19 cellular contexts compared by ENCODE assay signal in the genomic region with DNA sequence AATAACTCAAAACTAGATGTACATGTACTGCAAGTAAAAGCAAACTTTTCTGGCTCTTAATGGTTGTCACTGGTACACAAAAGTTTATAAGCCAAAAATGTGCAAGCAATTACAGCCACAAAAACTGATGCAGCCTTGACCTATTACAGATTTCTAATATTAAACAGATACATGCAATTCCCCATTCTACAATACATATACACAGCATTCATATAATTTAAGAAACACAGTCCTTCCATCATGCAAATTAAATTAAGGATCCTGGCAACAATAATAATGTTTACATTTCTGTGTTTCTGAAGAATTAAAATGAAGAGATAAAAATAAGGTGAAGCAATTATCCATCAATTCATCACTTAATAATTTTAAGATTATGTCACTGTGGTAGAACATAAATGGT. TPM values are rescaled to one million over a fixed set of nuclear protein-coding genes. Genes with fewer than 3 reads are reported as not detected.
DNase-seq lines count a peak whose midpoint lies in the region; ATAC-seq and TF ChIP-seq lines count a peak whose summit lies in the region.
"Had no signal": no experiment of that assay in that cellular context is flagged by ENCODE, and none has a peak within 500 bp of the region (broad histone marks: within the 10 kb centered on the region; RNA-seq: fewer than 3 reads in every experiment).

No MANE protein-coding gene starts in this region.

- H3K36me3 Mint-ChIP-seq in activated T-cell treated with anti-CD3 and anti-CD28 coated beads, Interleukin-2, amount 50 U/mL, for 72 hours (ENCODE audit: insufficient read depth in 2 of 2): peaks cover 7% of the 10 kb centered on the region in 2 donors
- H3K36me3 Mint-ChIP-seq in activated T-cell treated with anti-CD3 and anti-CD28 coated beads, Interleukin-2, amount 50 U/mL, for 4 hours (ENCODE audit: insufficient read depth): peaks cover 16% of the 10 kb centered on the region
- peaks cover 21% of the 10 kb centered on the region for H3K36me3 Mint-ChIP-seq in stimulated activated memory B cell treated with anti-CD40 and anti-IgM and Interleukin-4, amounts not matched to agents 10 μg/mL and 1 μg/mL and 100 μg/mL, for 72 hours

- ATAC-seq in activated T-cell treated with anti-CD3 and anti-CD28 coated beads, Interleukin-2, amount 50 U/mL, for 72 hours (replicated peaks in 1 of 2): no peak
- no peak for ATAC-seq in activated T-cell treated with anti-CD3 and anti-CD28 coated beads, Interleukin-2, amount 50 U/mL, for 4 hours
- ATAC-seq in SK-N-SH treated with all-trans-retinoic acid at 6 μM for 48 hours (peak; percentile 56; the same call in 2 of the 3 replicates), HG03025 (IDR thresholded peaks at IDR 0.05; ENCODE audit: low FRiP score, unreplicated experiment) (no peak), HG03039 (IDR thresholded peaks at IDR 0.05; ENCODE audit: unreplicated experiment) (no peak)
- no peak for ATAC-seq in stimulated activated memory B cell treated with anti-CD40 and anti-IgM and Interleukin-4, amounts not matched to agents 10 μg/mL and 1 μg/mL and 100 μg/mL, for 72 hours
- ATAC-seq: PC-3 had no signal

- no peak for DNase-seq in activated T-cell treated with anti-CD3 and anti-CD28 coated beads, Interleukin-2, amount 50 U/mL, for 72 hours
- DNase-seq in activated T-cell treated with anti-CD3 and anti-CD28 coated beads, Interleukin-2, amount 50 U/mL, for 4 hours: no peak
- DNase-seq in fibroblast of gingiva (ENCODE audit: low read depth) (peak; percentile 21), NCI-H748 (lab: John Stamatoyannopoulos, UW; ENCODE audit: unreplicated experiment) (no peak)
- DNase-seq: Caco-2, DMS153, H9, IMR-90, Karpas-422, MG63, NCI-H1092, NCI-H146, NCI-H2081, NCI-H82, PC-3 had no signal

- peaks cover 3 to 8% of the 10 kb centered on the region in 2 donors for H3K9me3 Mint-ChIP-seq in activated T-cell treated with anti-CD3 and anti-CD28 coated beads, Interleukin-2, amount 50 U/mL, for 72 hours
- H3K9me3 Mint-ChIP-seq in activated T-cell treated with anti-CD3 and anti-CD28 coated beads, Interleukin-2, amount 50 U/mL, for 4 hours: peaks cover 8% of the 10 kb centered on the region
- peaks cover 4% of the 10 kb centered on the region for H3K9me3 Mint-ChIP-seq in stimulated activated memory B cell treated with anti-CD40 and anti-IgM and Interleukin-4, amounts not matched to agents 10 μg/mL and 1 μg/mL and 100 μg/mL, for 72 hours
- H3K9me3 Mint-ChIP-seq: H9 had no signal

- H3K4me1 Mint-ChIP-seq in activated T-cell treated with anti-CD3 and anti-CD28 coated beads, Interleukin-2, amount 50 U/mL, for 72 hours (ENCODE audit: low read depth): peaks cover 99% of the 10 kb centered on the region
- H3K4me1 Mint-ChIP-seq in activated T-cell treated with anti-CD3 and anti-CD28 coated beads, Interleukin-2, amount 50 U/mL, for 4 hours (ENCODE audit: low read depth): peaks cover 92% of the 10 kb centered on the region
- H3K4me1 Mint-ChIP-seq in stimulated activated memory B cell treated with anti-CD40 and anti-IgM and Interleukin-4, amounts not matched to agents 10 μg/mL and 1 μg/mL and 100 μg/mL, for 72 hours: peaks cover 97% of the 10 kb centered on the region

- H3K27ac Mint-ChIP-seq in activated T-cell treated with anti-CD3 and anti-CD28 coated beads, Interleukin-2, amount 50 U/mL, for 72 hours: peak overlapping the region; percentile 70
- H3K27ac Mint-ChIP-seq in stimulated activated memory B cell treated with anti-CD40 and anti-IgM and Interleukin-4, amounts not matched to agents 10 μg/mL and 1 μg/mL and 100 μg/mL, for 72 hours: peak overlapping the region; percentile 19

- H3K27me3 Mint-ChIP-seq in activated T-cell treated with anti-CD3 and anti-CD28 coated beads, Interleukin-2, amount 50 U/mL, for 72 hours (ENCODE audit: low read depth): no peaks in the 10 kb centered on the region
- H3K27me3 Mint-ChIP-seq in activated T-cell treated with anti-CD3 and anti-CD28 coated beads, Interleukin-2, amount 50 U/mL, for 4 hours (ENCODE audit: low read depth): no peaks in the 10 kb centered on the region
- no peaks in the 10 kb centered on the region for H3K27me3 Mint-ChIP-seq in stimulated activated memory B cell treated with anti-CD40 and anti-IgM and Interleukin-4, amounts not matched to agents 10 μg/mL and 1 μg/mL and 100 μg/mL, for 72 hours

- H3K4me3 Mint-ChIP-seq in activated T-cell treated with anti-CD3 and anti-CD28 coated beads, Interleukin-2, amount 50 U/mL, for 72 hours: peak overlapping the region in 1 of 2 donors; percentile 42
- H3K4me3 Mint-ChIP-seq in activated T-cell treated with anti-CD3 and anti-CD28 coated beads, Interleukin-2, amount 50 U/mL, for 4 hours: no peak overlapping the region
- H3K4me3 Mint-ChIP-seq in stimulated activated memory B cell treated with anti-CD40 and anti-IgM and Interleukin-4, amounts not matched to agents 10 μg/mL and 1 μg/mL and 100 μg/mL, for 72 hours: no peak overlapping the region
- H3K4me3 Mint-ChIP-seq: H9 had no signal

TF ChIP-seq in SK-N-SH treated with all-trans-retinoic acid at 6 μM for 48 hours, 23 proteins besides CTCF, POLR2A, EP300 and RAD21:
- no peak for TF ChIP-seq OSR1 (CRISPR knock-in tag; IDR thresholded peaks at IDR 0.05)
- TF ChIP-seq PPARA (CRISPR knock-in tag; IDR thresholded peaks at IDR 0.05; ENCODE audit: borderline replicate concordance): no peak
- peak; percentile 22; the same call in 1 of the 2 replicates for TF ChIP-seq ISL1 (CRISPR knock-in tag; IDR thresholded peaks at IDR 0.05)
- no peak for TF ChIP-seq CSDC2 (CRISPR knock-in tag; IDR thresholded peaks at IDR 0.05)
- TF ChIP-seq ARNTL (CRISPR knock-in tag; IDR thresholded peaks at IDR 0.05; ENCODE audit: borderline replicate concordance, low read depth): no peak
- TF ChIP-seq ESRRG (CRISPR knock-in tag; IDR thresholded peaks at IDR 0.05): no peak
- TF ChIP-seq TCF4 (CRISPR knock-in tag; IDR thresholded peaks at IDR 0.05; ENCODE audit: borderline replicate concordance): peak; percentile 61; the same call in 1 of the 2 replicates
- no peak for TF ChIP-seq ZNF565 (CRISPR knock-in tag; conservative IDR thresholded peaks at IDR 0.05; ENCODE audit: low read depth)
- no peak for TF ChIP-seq TOX (CRISPR knock-in tag; IDR thresholded peaks at IDR 0.05; ENCODE audit: borderline replicate concordance)
- TF ChIP-seq ZFP30 (CRISPR knock-in tag; IDR thresholded peaks at IDR 0.05): no peak
- no peak for TF ChIP-seq GLIS3 (CRISPR knock-in tag; IDR thresholded peaks at IDR 0.05)
- TF ChIP-seq ZFP3 (CRISPR knock-in tag; IDR thresholded peaks at IDR 0.05): no peak
- no peak for TF ChIP-seq SNAI2 (CRISPR knock-in tag; IDR thresholded peaks at IDR 0.05)
- TF ChIP-seq ZNF70 (CRISPR knock-in tag; IDR thresholded peaks at IDR 0.05): no peak
- no peak for TF ChIP-seq RARB (CRISPR knock-in tag; IDR thresholded peaks at IDR 0.05)

RNA-seq across cellular contexts. Expression of gene PICALM, which starts 18.6 kb away (rescaled TPM):
- total RNA-seq in activated T-cell treated with anti-CD3 and anti-CD28 coated beads, Interleukin-2, amount 50 U/mL, for 72 hours: 100 to 1,000 TPM in 1 of 2 donors, 10 to 100 TPM in 1; 70.3 to 103 TPM
- total RNA-seq in activated T-cell treated with anti-CD3 and anti-CD28 coated beads, Interleukin-2, amount 50 U/mL, for 4 hours: 100 to 1,000 TPM in 1 of 3 donors, 10 to 100 TPM in 2; 96.2 to 105 (median 97.6) TPM
